ENCODE assay signal across 18 cellular contexts in the genomic region with DNA sequence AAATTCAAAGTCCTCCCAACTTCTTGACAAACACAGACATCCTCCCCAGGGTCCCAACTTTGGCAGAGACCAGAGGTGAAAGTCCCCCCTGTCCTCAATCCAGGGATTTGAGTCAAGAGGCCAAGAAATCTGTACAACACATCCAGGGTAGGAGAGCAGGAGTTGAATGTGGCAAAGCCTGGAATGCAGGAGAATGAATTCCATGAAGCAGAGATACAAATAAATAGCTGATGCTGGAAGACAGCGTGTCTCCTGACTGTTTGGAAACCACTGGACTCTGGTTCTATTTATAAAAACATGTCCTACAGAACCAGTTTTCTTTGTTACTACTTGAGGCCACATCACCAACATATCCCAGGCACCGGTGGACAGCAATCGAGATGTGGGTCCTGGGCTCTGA. TPM values are rescaled to one million over a fixed set of nuclear protein-coding genes. Genes with fewer than 3 reads are reported as not detected.
DNase-seq lines count a peak whose midpoint lies in the region; ATAC-seq and TF ChIP-seq lines count a peak whose summit lies in the region.
"Had no signal": no experiment of that assay in that cellular context is flagged by ENCODE, and none has a peak within 500 bp of the region (broad histone marks: within the 10 kb centered on the region; RNA-seq: fewer than 3 reads in every experiment).

No MANE protein-coding gene starts in this region.

- H3K27ac ChIP-seq in SJSA1 (peak overlapping the region; percentile 81), skeletal muscle tissue (ENCODE audit: low read depth, low read length) (peak overlapping the region; percentile 9)
- H3K27ac ChIP-seq: RWPE1 had no signal

- H3K9me3 ChIP-seq in SJSA1 (replicated peaks) (no peaks in the 10 kb centered on the region), skeletal muscle tissue (ENCODE audit: control insufficient read depth in 3 of 3, low read length in 3 of 3) (no peaks in the 10 kb centered on the region)
- H3K9me3 ChIP-seq: Caco-2 had no signal

- TF ChIP-seq CTCF in glutamatergic neuron (IDR thresholded peaks at IDR 0.05; ENCODE audit: partially characterized antibody, unreplicated experiment) = no peak

- H3K27me3 ChIP-seq in SJSA1 (replicated peaks) (no peaks in the 10 kb centered on the region), skeletal muscle tissue (ENCODE audit: control insufficient read depth in 3 of 3, insufficient read depth in 3 of 3, low read length in 3 of 3) (no peaks in the 10 kb centered on the region)

- no peak overlapping the region for H3K27ac Mint-ChIP-seq in glutamatergic neuron (ENCODE audit: unreplicated experiment)
- H3K27ac Mint-ChIP-seq: CD14-positive monocyte, T-cell had no signal

- no peak for ATAC-seq in HG02642 (IDR thresholded peaks at IDR 0.05; ENCODE audit: poor library complexity, unreplicated experiment)
- ATAC-seq in HG03175 (IDR thresholded peaks at IDR 0.05; ENCODE audit: unreplicated experiment) = no peak
- ATAC-seq: T-cell had no signal

- no peak overlapping the region for H3K9ac ChIP-seq in skeletal muscle tissue (ENCODE audit: low read depth in 1 of 3, low read length in 3 of 3)

- H3K4me1 ChIP-seq in SJSA1 (replicated peaks) (peaks cover 38% of the 10 kb centered on the region), skeletal muscle tissue (ENCODE audit: control insufficient read depth in 3 of 3, insufficient read depth in 3 of 3, low read length in 3 of 3) (peaks cover 0 to 3% (median 3%) of the 10 kb centered on the region in 3 donors)

- no peaks in the 10 kb centered on the region for H3K9me3 Mint-ChIP-seq in glutamatergic neuron (ENCODE audit: unreplicated experiment)
- H3K9me3 Mint-ChIP-seq: T-cell had no signal

- DNase-seq in EH (ENCODE audit: low read depth) = peak; percentile 69
- peak; percentile 74 to 89 for DNase-seq in SJSA1 (ENCODE audit: low read depth in 1 of 2, low spot score in 2 of 2)
- peak; percentile 63 for DNase-seq in fibroblast of peridontal ligament (ENCODE audit: extremely low read depth)
- DNase-seq in Kasumi-1 (lab: John Stamatoyannopoulos, UW) = no peak
- no peak for DNase-seq in glutamatergic neuron
- DNase-seq: Caco-2, DMS79, Karpas-422, NCI-H1417 treated with DMSO at 0.1 percent for 48 hours, NCI-H2029 treated with DMSO at 0.1 percent for 48 hours, NCI-H524, OCI-M1, T-cell had no signal

- H3K36me3 ChIP-seq in SJSA1 (no peaks in the 10 kb centered on the region), skeletal muscle tissue (ENCODE audit: control insufficient read depth in 3 of 3, insufficient read depth in 3 of 3, low read length in 3 of 3) (no peaks in the 10 kb centered on the region)

- no peaks in the 10 kb centered on the region for H3K36me3 Mint-ChIP-seq in glutamatergic neuron (ENCODE audit: unreplicated experiment)
- H3K36me3 Mint-ChIP-seq: CD14-positive monocyte, T-cell had no signal

- H3K27me3 Mint-ChIP-seq in glutamatergic neuron (ENCODE audit: unreplicated experiment) = no peaks in the 10 kb centered on the region

- no peak overlapping the region for H3K4me3 ChIP-seq in SJSA1
- H3K4me3 ChIP-seq in skeletal muscle tissue (ENCODE audit: low read length in 3 of 3) = no peak overlapping the region

- H3K4me1 Mint-ChIP-seq in glutamatergic neuron (ENCODE audit: low read depth, unreplicated experiment) = no peaks in the 10 kb centered on the region
- H3K4me1 Mint-ChIP-seq: T-cell had no signal

- H3K4me3 Mint-ChIP-seq in glutamatergic neuron (ENCODE audit: unreplicated experiment) = no peak overlapping the region
- H3K4me3 Mint-ChIP-seq: CD14-positive monocyte, T-cell had no signal

RNA-seq across cellular contexts. Expression of gene SLIT3, which starts 43.7 kb away (rescaled TPM):
- 12.9 and 19.0 TPM in 2 replicates for total RNA-seq in SJSA1 (2014; rRNA removed; shearing (Covaris generic))
- total RNA-seq in skeletal muscle tissue = 7.8 TPM
- 11.5 TPM for total RNA-seq in glutamatergic neuron (ENCODE audit: unreplicated experiment)

Comparison
In these comparisons a context has a peak if more than half of its experiments do, and no peak if none do; other contexts are left out.
1. DNase-seq: peak in EH (single experiment), SJSA1 (2 of 2) and fibroblast of peridontal ligament (single experiment); none in Kasumi-1 (0 of 2) and glutamatergic neuron (single experiment).